22 cellular contexts compared by ENCODE assay signal in genomic region chr18:37361223-37362157, GRCh38.
DNase-seq lines count a peak whose midpoint lies in the region; ATAC-seq lines count a peak whose summit lies in the region.
"Had no signal": no experiment of that assay in that cellular context is flagged by ENCODE, and none has a peak within 500 bp of the region (broad histone marks: within the 10 kb centered on the region; RNA-seq: fewer than 3 reads in every experiment).

No MANE protein-coding gene starts in this region.

- H3K4me2 ChIP-seq in mesendoderm (ENCODE audit: low read length): peak overlapping the region; percentile 18
- H3K4me2 ChIP-seq: KMS-11 had no signal

- WGBS in mesendoderm (ENCODE audit: extremely low coverage, insufficient coverage, low lambda C conversion rate): no CpG with 5 or more reads among the region's 21 CpGs

- H3K27ac Mint-ChIP-seq in CD4-positive, alpha-beta memory T cell: no peak overlapping the region
- H3K27ac Mint-ChIP-seq: activated T-helper 1 cell treated with anti-CD3 and anti-CD28 coated beads, Interleukin-12 subunit alpha, Interleukin-12 subunit beta, Interleukin-2, Interleukin-4 antibody, amounts not matched to agents 30 ng/mL and 10 ng/mL and 1 ng/mL, durations not matched to agents 14 hours and 24 hours and 36 hours; HFFc6 had no signal

- H3K27me3 Mint-ChIP-seq in CD4-positive, alpha-beta memory T cell: peaks cover 12 to 17% of the 10 kb centered on the region in 2 donors

- CTCF ChIA-PET in CD4-positive, alpha-beta memory T cell (lab: Charles Lee; ENCODE audit: partially characterized antibody): no interaction called here

- no peak overlapping the region for H3K4ac ChIP-seq in mesendoderm (ENCODE audit: low read depth, low read length)

- H2BK15ac ChIP-seq in mesendoderm (replicated peaks; ENCODE audit: low read depth): no peak overlapping the region

- no peak overlapping the region for H4K5ac ChIP-seq in mesendoderm (ENCODE audit: low read length)

- H3K9ac ChIP-seq in NT2/D1 (ENCODE audit: insufficient read length, low read depth): peak overlapping the region; percentile 21
- no peak overlapping the region for H3K9ac ChIP-seq in mesendoderm (ENCODE audit: low read length)
- H3K9ac ChIP-seq: KMS-11 had no signal

- peaks cover 0 to 1% (median 0%) of the 10 kb centered on the region in 8 donors for H3K9me3 Mint-ChIP-seq in CD4-positive, alpha-beta memory T cell
- H3K9me3 Mint-ChIP-seq: activated T-helper 1 cell treated with anti-CD3 and anti-CD28 coated beads, Interleukin-12 subunit alpha, Interleukin-12 subunit beta, Interleukin-2, Interleukin-4 antibody, amounts not matched to agents 30 ng/mL and 10 ng/mL and 1 ng/mL, durations not matched to agents 14 hours and 24 hours and 36 hours; HFFc6 had no signal

- POLR2A ChIA-PET in CD4-positive, alpha-beta memory T cell (lab: Charles Lee; ENCODE audit: partially characterized antibody): no interaction called here

- DNase-seq in DMS79 treated with DMSO at 0.1 percent for 48 hours (lab: John Stamatoyannopoulos, UW): peak; percentile 90
- DNase-seq in NCI-H1105 (lab: John Stamatoyannopoulos, UW): peak; percentile 82
- no peak for DNase-seq in NT2/D1 (ENCODE audit: low read depth, low spot score)
- DNase-seq in mesendoderm: no peak
- DNase-seq in left cardiac atrium: no peak
- DNase-seq in iPS-NIHi11 (ENCODE audit: low spot score): no peak
- DNase-seq in mesenteric fat pad (ENCODE audit: low spot score): no peak
- no peak for DNase-seq in CD4-positive, alpha-beta memory T cell
- DNase-seq: brain microvascular endothelial cell; Calu3; colonic mucosa; foreskin fibroblast; HFFc6; NCI-H510A; right lobe of liver; stimulated activated naive CD4-positive, alpha-beta T cell treated with Interleukin-2 at 50 U/mL for 16 hours; T-helper 9 cell; transverse colon had no signal

- peaks cover 0 to 2% (median under 1%) of the 10 kb centered on the region in 4 donors for H3K4me1 Mint-ChIP-seq in CD4-positive, alpha-beta memory T cell

- no peak overlapping the region for H3K4me3 ChIP-seq in NT2/D1 (ENCODE audit: insufficient read length, low read depth)
- no peak overlapping the region for H3K4me3 ChIP-seq in mesendoderm (ENCODE audit: low read length)
- no peak overlapping the region for H3K4me3 ChIP-seq in CD4-positive, alpha-beta memory T cell (ENCODE audit: low read length in 2 of 2)
- H3K4me3 ChIP-seq: colonic mucosa, right lobe of liver, SK-N-MC, transverse colon had no signal

- H3K9me3 ChIP-seq in NT2/D1 (ENCODE audit: insufficient read depth, low read length): no peaks in the 10 kb centered on the region
- no peaks in the 10 kb centered on the region for H3K9me3 ChIP-seq in CD4-positive, alpha-beta memory T cell (ENCODE audit: control insufficient read depth in 1 of 2, low read length in 2 of 2)
- H3K9me3 ChIP-seq: colonic mucosa, right lobe of liver, transverse colon had no signal

- H3K36me3 ChIP-seq in NT2/D1 (ENCODE audit: insufficient read depth, insufficient read length, low read length) (no peaks in the 10 kb centered on the region), mesendoderm (ENCODE audit: control insufficient read depth, insufficient read depth, low read length) (no peaks in the 10 kb centered on the region)
- no peaks in the 10 kb centered on the region for H3K36me3 ChIP-seq in CD4-positive, alpha-beta memory T cell (ENCODE audit: insufficient read depth, low read length)
- H3K36me3 ChIP-seq: brain microvascular endothelial cell, colonic mucosa, right lobe of liver, transverse colon had no signal

- no peaks in the 10 kb centered on the region for H3K79me1 ChIP-seq in mesendoderm (ENCODE audit: low read length)

- H3K23ac ChIP-seq in mesendoderm (ENCODE audit: low read length): no peak overlapping the region

- H3K4me3 Mint-ChIP-seq in CD4-positive, alpha-beta memory T cell: no peak overlapping the region
- H3K4me3 Mint-ChIP-seq: activated T-helper 1 cell treated with anti-CD3 and anti-CD28 coated beads, Interleukin-12 subunit alpha, Interleukin-12 subunit beta, Interleukin-2, Interleukin-4 antibody, amounts not matched to agents 30 ng/mL and 10 ng/mL and 1 ng/mL, durations not matched to agents 14 hours and 24 hours and 36 hours; HFFc6 had no signal

- no peaks in the 10 kb centered on the region for H3K79me2 ChIP-seq in mesendoderm (ENCODE audit: control insufficient read depth, insufficient read depth, low read length)

- no peak overlapping the region for H3K27ac ChIP-seq in mesendoderm (ENCODE audit: low read depth, low read length)
- no peak overlapping the region for H3K27ac ChIP-seq in CD4-positive, alpha-beta memory T cell (ENCODE audit: low read depth, low read length)
- H3K27ac ChIP-seq: brain microvascular endothelial cell, colonic mucosa, KMS-11, right lobe of liver, SK-N-MC, transverse colon had no signal

- H2BK120ac ChIP-seq in mesendoderm (ENCODE audit: low read depth, low read length): no peak overlapping the region

- intact Hi-C loops in left cardiac atrium (cut with DNase I): no loop called here
- intact Hi-C loops in CD4-positive, alpha-beta memory T cell (cut with micrococcal nuclease): no loop called here

- H4K8ac ChIP-seq in mesendoderm (ENCODE audit: low read depth, low read length): no peak overlapping the region

- peaks cover 9% of the 10 kb centered on the region for H3K4me1 ChIP-seq in NT2/D1 (ENCODE audit: insufficient read depth, insufficient read length)
- peaks cover 5% of the 10 kb centered on the region for H3K4me1 ChIP-seq in mesendoderm (ENCODE audit: control insufficient read depth, low read depth, low read length)
- no peaks in the 10 kb centered on the region for H3K4me1 ChIP-seq in CD4-positive, alpha-beta memory T cell (ENCODE audit: insufficient read depth, low read length)
- H3K4me1 ChIP-seq: colonic mucosa, right lobe of liver, transverse colon had no signal

- no peak overlapping the region for H2BK5ac ChIP-seq in mesendoderm (ENCODE audit: low read length)

- H3K36me3 Mint-ChIP-seq in CD4-positive, alpha-beta memory T cell: no peaks in the 10 kb centered on the region

- H3K18ac ChIP-seq in mesendoderm (ENCODE audit: low read length): no peak overlapping the region

- peaks cover 87% of the 10 kb centered on the region for H3K27me3 ChIP-seq in NT2/D1 (ENCODE audit: insufficient read depth, insufficient read length)
- peaks cover 11% of the 10 kb centered on the region for H3K27me3 ChIP-seq in mesendoderm (ENCODE audit: insufficient read depth, low read length, poor library complexity)
- H3K27me3 ChIP-seq in CD4-positive, alpha-beta memory T cell (ENCODE audit: insufficient read depth, low read length): no peaks in the 10 kb centered on the region
- H3K27me3 ChIP-seq: colonic mucosa, right lobe of liver had no signal

- no peak overlapping the region for H2AK5ac ChIP-seq in mesendoderm (ENCODE audit: low read length)

- ATAC-seq in left cardiac atrium: no peak
- ATAC-seq: activated CD4-positive, CD25-positive, alpha-beta regulatory T cell treated with anti-CD3 and anti-CD28 coated beads, Interleukin-2, amount 50 U/mL, for 24 hours had no signal

- H3K56ac ChIP-seq in mesendoderm (ENCODE audit: low read length): no peak overlapping the region

Comparison
In these comparisons a context has a peak if more than half of its experiments do, and no peak if none do; other contexts are left out.
1. DNase-seq: peak in DMS79 treated with DMSO at 0.1 percent for 48 hours (single experiment) and NCI-H1105 (single experiment); none in NT2/D1 (single experiment), mesendoderm (single experiment), left cardiac atrium (single experiment), iPS-NIHi11 (single experiment), mesenteric fat pad (single experiment) and CD4-positive, alpha-beta memory T cell (0 of 5).